ENCODE assay signal across 7 cellular contexts in genomic region chr20:49483706-49484101, GRCh38. TPM values are rescaled to one million over a fixed set of nuclear protein-coding genes. Genes with fewer than 3 reads are reported as not detected.
A peak's percentile ranks its signal among the peaks of the same experiment; 100 is the strongest.
DNase-seq lines count a peak whose midpoint lies in the region; ATAC-seq and TF ChIP-seq lines count a peak whose summit lies in the region.

No MANE protein-coding gene starts in this region.

- peak; percentile 18 for ATAC-seq in activated T-helper 17 cell treated with anti-CD3 and anti-CD28 coated beads, Interleukin-2, amount 50 U/mL, for 72 hours (replicated peaks)
- peak; percentile 36 for ATAC-seq in stimulated activated naive CD8-positive, alpha-beta T cell treated with anti-CD3 and anti-CD28 coated beads, Interleukin-15, amount 100 ng/mL, for 72 hours
- ATAC-seq in T-cell (replicated peaks in 1 of 4): no peak
- ATAC-seq in GM19467 (IDR thresholded peaks at IDR 0.05; ENCODE audit: unreplicated experiment): no peak

- peaks cover 7% of the 10 kb centered on the region for H3K4me1 Mint-ChIP-seq in activated T-helper 17 cell treated with anti-CD3 and anti-CD28 coated beads, Interleukin-2, amount 50 U/mL, for 72 hours
- H3K4me1 Mint-ChIP-seq in stimulated activated naive CD8-positive, alpha-beta T cell treated with anti-CD3 and anti-CD28 coated beads, Interleukin-15, amount 100 ng/mL, for 72 hours: peaks cover 14% of the 10 kb centered on the region
- H3K4me1 Mint-ChIP-seq in T-cell: peaks cover 7 to 9% (median 7%) of the 10 kb centered on the region in 3 donors

- H3K36me3 Mint-ChIP-seq in activated T-helper 17 cell treated with anti-CD3 and anti-CD28 coated beads, Interleukin-2, amount 50 U/mL, for 72 hours (ENCODE audit: low read depth): no peaks in the 10 kb centered on the region
- H3K36me3 Mint-ChIP-seq in T-cell: no peaks in the 10 kb centered on the region

- H3K27me3 Mint-ChIP-seq in activated T-helper 17 cell treated with anti-CD3 and anti-CD28 coated beads, Interleukin-2, amount 50 U/mL, for 72 hours: peaks cover 55% of the 10 kb centered on the region
- H3K27me3 Mint-ChIP-seq in stimulated activated naive CD8-positive, alpha-beta T cell treated with anti-CD3 and anti-CD28 coated beads, Interleukin-15, amount 100 ng/mL, for 72 hours: peaks cover 92% of the 10 kb centered on the region
- H3K27me3 Mint-ChIP-seq in T-cell: peaks cover 63 to 67% of the 10 kb centered on the region in 2 donors

- H3K4me3 ChIP-seq in HEK293 (ENCODE audit: low read depth, low read length): peak overlapping the region; percentile 38

- TF ChIP-seq CTCF in HEK293 (tag by site-specific recombination; IDR thresholded peaks at IDR 0.05): no peak

- DNase-seq in islet precursor cell (peak; percentile 55), T-cell (no peak), epidermal melanocyte (ENCODE audit: insufficient read length, low spot score) (no peak)
- DNase-seq in stimulated activated naive CD8-positive, alpha-beta T cell treated with anti-CD3 and anti-CD28 coated beads, Interleukin-15, amount 100 ng/mL, for 72 hours: no peak

- CTCF ChIA-PET in HEK293 (lab: Yijun Ruan, JAX) (interaction anchor here (0.6 to 6.1 kb wide), 28 partner anchors 9 to 965 kb away, joined by 3 to 118 read pairs (median 4); no protein-coding TSS in a partner anchor), T-cell (lab: Charles Lee) (interaction anchor here in 1 of 2 donors (0.7 to 2.0 kb wide), 3 partner anchors 10 to 206 kb away, joined by 3 to 8 read pairs (median 5); no protein-coding TSS in a partner anchor)

- no peak overlapping the region for H3K27ac Mint-ChIP-seq in activated T-helper 17 cell treated with anti-CD3 and anti-CD28 coated beads, Interleukin-2, amount 50 U/mL, for 72 hours
- no peak overlapping the region for H3K27ac Mint-ChIP-seq in stimulated activated naive CD8-positive, alpha-beta T cell treated with anti-CD3 and anti-CD28 coated beads, Interleukin-15, amount 100 ng/mL, for 72 hours
- no peak overlapping the region for H3K27ac Mint-ChIP-seq in T-cell

- POLR2A ChIA-PET in HEK293 (lab: Yijun Ruan, JAX) (no interaction called here), T-cell (lab: Charles Lee) (no interaction called here)

- no peaks in the 10 kb centered on the region for H3K9me3 ChIP-seq in HEK293 (ENCODE audit: control insufficient read depth, insufficient read depth, low read depth, low read length)

- no peaks in the 10 kb centered on the region for H3K9me3 Mint-ChIP-seq in activated T-helper 17 cell treated with anti-CD3 and anti-CD28 coated beads, Interleukin-2, amount 50 U/mL, for 72 hours
- H3K9me3 Mint-ChIP-seq in stimulated activated naive CD8-positive, alpha-beta T cell treated with anti-CD3 and anti-CD28 coated beads, Interleukin-15, amount 100 ng/mL, for 72 hours: no peaks in the 10 kb centered on the region
- H3K9me3 Mint-ChIP-seq in T-cell: no peaks in the 10 kb centered on the region

- peak overlapping the region; percentile 75 for H3K4me3 Mint-ChIP-seq in activated T-helper 17 cell treated with anti-CD3 and anti-CD28 coated beads, Interleukin-2, amount 50 U/mL, for 72 hours
- H3K4me3 Mint-ChIP-seq in stimulated activated naive CD8-positive, alpha-beta T cell treated with anti-CD3 and anti-CD28 coated beads, Interleukin-15, amount 100 ng/mL, for 72 hours: no peak overlapping the region
- peak overlapping the region in 1 of 3 donors; percentile 79 for H3K4me3 Mint-ChIP-seq in T-cell

- 0 out of 2 replicates have a peak, but pooled peaks cover 4% of the 10 kb centered on the region for H3K4me1 ChIP-seq in HEK293 (ENCODE audit: control insufficient read depth, insufficient read depth, low read length)

- H3K27ac ChIP-seq in HEK293 (ENCODE audit: extremely low read depth, low read depth, low read length): no peak overlapping the region

- H3K36me3 ChIP-seq in HEK293 (ENCODE audit: control insufficient read depth in 2 of 2, insufficient read depth in 1 of 2, low read length in 2 of 2): no peaks in the 10 kb centered on the region

TF ChIP-seq in HEK293, 187 proteins besides CTCF, POLR2A, EP300 and RAD21 (continues in another document):
- no peak for TF ChIP-seq ZNF426 (tag by site-specific recombination; IDR thresholded peaks at IDR 0.05)
- TF ChIP-seq ZFHX2 (tag by site-specific recombination; conservative IDR thresholded peaks at IDR 0.05): no peak
- TF ChIP-seq GLIS2 (tag by site-specific recombination; IDR thresholded peaks at IDR 0.05): peak; percentile 65
- no peak for TF ChIP-seq KLF7 (tag by site-specific recombination; IDR thresholded peaks at IDR 0.05; ENCODE audit: borderline replicate concordance)
- 0 out of 2 replicates have a peak, but pooled peaks have one; percentile 38 for TF ChIP-seq ZBTB10 (tag by site-specific recombination; IDR thresholded peaks at IDR 0.05)
- TF ChIP-seq ZSCAN5A (tag by site-specific recombination; IDR thresholded peaks at IDR 0.05): no peak
- TF ChIP-seq PRDM10 (tag by site-specific recombination; IDR thresholded peaks at IDR 0.05): no peak
- TF ChIP-seq GLI4 (tag by site-specific recombination; IDR thresholded peaks at IDR 0.05): no peak
- TF ChIP-seq ZNF121 (tag by site-specific recombination; IDR thresholded peaks at IDR 0.05): no peak
- no peak for TF ChIP-seq ZNF324 (tag by site-specific recombination; IDR thresholded peaks at IDR 0.05)
- peak; percentile 84 for TF ChIP-seq ZBTB20 (tag by site-specific recombination; IDR thresholded peaks at IDR 0.05)
- no peak for TF ChIP-seq ZNF529 (tag by site-specific recombination; IDR thresholded peaks at IDR 0.05; ENCODE audit: insufficient replicate concordance)
- no peak for TF ChIP-seq TRIM28 (IDR thresholded peaks at IDR 0.05; ENCODE audit: borderline replicate concordance, low read length)

RNA-seq across cellular contexts. Expression of gene KCNB1, which starts 1.2 kb away (rescaled TPM):
- not detected for total RNA-seq in activated T-helper 17 cell treated with anti-CD3 and anti-CD28 coated beads, Interleukin-2, amount 50 U/mL, for 72 hours
- under 1 TPM in 4 of 5 donors, not detected in 1; 0.03 to 0.13 (median 0.12) TPM for total RNA-seq in T-cell

Comparison
In these comparisons a context has a peak if more than half of its experiments do, and no peak if none do; other contexts are left out.
1. ATAC-seq: peak in activated T-helper 17 cell treated with anti-CD3 and anti-CD28 coated beads, Interleukin-2, amount 50 U/mL, for 72 hours (single experiment) and stimulated activated naive CD8-positive, alpha-beta T cell treated with anti-CD3 and anti-CD28 coated beads, Interleukin-15, amount 100 ng/mL, for 72 hours (single experiment); none in T-cell (0 of 4) and GM19467 (single experiment).